In the genomic region with DNA sequence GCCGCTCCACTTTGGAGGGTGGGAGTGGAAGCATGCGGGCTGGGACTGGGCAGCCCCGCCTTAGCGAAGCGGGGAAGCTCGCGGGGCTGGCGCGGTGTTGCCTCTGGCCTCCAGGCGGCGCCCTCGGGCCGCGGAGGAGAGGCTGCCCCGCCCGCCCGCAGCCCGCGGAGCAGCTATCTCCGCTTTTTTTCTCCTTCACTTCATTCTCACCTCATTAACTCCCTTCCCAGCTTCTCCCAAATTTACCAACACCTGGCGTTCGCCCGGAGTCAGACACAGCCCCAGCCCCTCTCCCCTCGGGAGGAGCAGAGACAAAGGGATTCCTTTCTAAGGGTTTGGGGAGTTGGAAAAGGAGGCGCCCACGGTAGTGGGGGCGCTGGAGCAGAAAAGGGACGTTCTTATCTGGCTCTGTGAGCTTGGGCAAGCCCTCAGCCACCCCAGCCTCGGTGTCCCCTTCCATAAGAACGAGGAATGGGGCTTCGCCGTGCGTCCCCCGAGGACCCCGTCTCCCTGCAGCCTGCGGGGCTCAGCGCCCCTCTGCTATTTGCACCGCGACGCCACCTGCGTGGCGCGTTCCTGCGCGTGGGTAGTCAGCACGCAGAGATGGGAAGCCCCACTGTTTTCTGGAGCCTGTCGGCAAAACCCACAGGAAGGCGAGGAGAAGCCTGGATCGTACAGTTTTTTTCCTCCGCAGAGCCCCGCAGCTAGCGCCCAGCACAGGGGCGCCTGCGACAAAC, we compare ENCODE assay signal across 8 cellular contexts. TPM values are rescaled to one million over a fixed set of nuclear protein-coding genes. Genes with fewer than 3 reads are reported as not detected.
DNase-seq lines count a peak whose midpoint lies in the region; ATAC-seq and TF ChIP-seq lines count a peak whose summit lies in the region.

No MANE protein-coding gene starts in this region.

- H3K4me1 Mint-ChIP-seq in CD4-positive, alpha-beta T cell (ENCODE audit: low read depth), result peaks cover 21% of the 10 kb centered on the region
- peaks cover 15% of the 10 kb centered on the region for H3K4me1 Mint-ChIP-seq in T-helper 17 cell

- intact Hi-C loops in CD4-positive, alpha-beta T cell (cut with DNase I, micrococcal nuclease), result loop anchor here (1.0 to 10.0 kb wide), 9 partner anchors 27 to 474 kb away; a partner anchor contains a TSS
- intact Hi-C loops in vagina (cut with DNase I), result loop anchor here (1.0 kb wide), 1 partner anchor 113 kb away; no protein-coding TSS in a partner anchor

- TF ChIP-seq CTCF in CD4-positive, alpha-beta T cell (IDR thresholded peaks at IDR 0.05), result peak; percentile 96
- peak; percentile 91 to 94 (median 94) for TF ChIP-seq CTCF in vagina (IDR thresholded peaks at IDR 0.05)

- no peak for TF ChIP-seq POLR2A in vagina (IDR thresholded peaks at IDR 0.05)

- peaks cover 77% of the 10 kb centered on the region for H3K27me3 ChIP-seq in CD4-positive, alpha-beta T cell (ENCODE audit: control insufficient read depth, insufficient read depth, low read length)
- H3K27me3 ChIP-seq in vagina, result no peaks in the 10 kb centered on the region

- POLR2A ChIA-PET in CD4-positive, alpha-beta T cell (lab: Charles Lee), result interaction anchor here (0.8 to 4.6 kb wide), 7 partner anchors 25 to 236 kb away, joined by 3 to 52 read pairs (median 6); a partner anchor contains a TSS

- H3K27me3 Mint-ChIP-seq in CD4-positive, alpha-beta T cell, result peaks cover 59% of the 10 kb centered on the region
- H3K27me3 Mint-ChIP-seq in T-helper 17 cell, result peaks cover 45% of the 10 kb centered on the region

- H3K36me3 Mint-ChIP-seq in CD4-positive, alpha-beta T cell (ENCODE audit: low read depth), result no peaks in the 10 kb centered on the region
- H3K36me3 Mint-ChIP-seq in T-helper 17 cell (ENCODE audit: low read depth), result peaks cover 2% of the 10 kb centered on the region

- H3K9me3 ChIP-seq in CD4-positive, alpha-beta T cell (ENCODE audit: control insufficient read depth, low read length), result no peaks in the 10 kb centered on the region
- H3K9me3 ChIP-seq in T-helper 17 cell (ENCODE audit: control insufficient read depth, low read length, poor library complexity, severe bottlenecking) (no peaks in the 10 kb centered on the region), vagina (no peaks in the 10 kb centered on the region)

- H3K36me3 ChIP-seq in vagina, result no peaks in the 10 kb centered on the region

- H3K4me3 ChIP-seq in vagina, result peak overlapping the region; percentile 56 to 60

- no peak overlapping the region for H3K27ac Mint-ChIP-seq in CD4-positive, alpha-beta T cell
- peak overlapping the region; percentile 70 for H3K27ac Mint-ChIP-seq in T-helper 17 cell

- CTCF ChIA-PET in CD4-positive, alpha-beta T cell (lab: Charles Lee), result interaction anchor here (0.6 to 5.1 kb wide), 32 partner anchors 9 to 592 kb away, joined by 3 to 86 read pairs (median 4); no protein-coding TSS in a partner anchor

- peak; percentile 78 for ATAC-seq in CD4-positive, alpha-beta T cell (ENCODE audit: poor library complexity)
- ATAC-seq in GM21786 (IDR thresholded peaks at IDR 0.05; ENCODE audit: unreplicated experiment) (peak; percentile 50), T-helper 17 cell (peak; percentile 82)

- H3K9me3 Mint-ChIP-seq in CD4-positive, alpha-beta T cell, result no peaks in the 10 kb centered on the region

- DNase-seq in CD4-positive, alpha-beta T cell, result peak; percentile 56 to 83 (median 70)
- DNase-seq in NCI-H146 treated with DMSO at 0.1 percent for 48 hours (lab: John Stamatoyannopoulos, UW; ENCODE audit: unreplicated experiment), result peak; percentile 62
- DNase-seq in T-helper 17 cell, result peak; percentile 70 to 81 (median 72)
- peak in 43 of 58 donors; percentile 6 to 71 (median 37) for DNase-seq in anterior cingulate cortex (lab: John Stamatoyannopoulos, UW)
- peak; percentile 91 for DNase-seq in hepatic stellate cell (ENCODE audit: low spot score)
- DNase-seq in renal cortical epithelial cell (ENCODE audit: low read depth), result peak; percentile 22
- DNase-seq in vagina (ENCODE audit: extremely low spot score in 2 of 2), result no peak

- H3K4me1 ChIP-seq in vagina, result peaks cover 51% of the 10 kb centered on the region

- no peak overlapping the region for H3K27ac ChIP-seq in CD4-positive, alpha-beta T cell (ENCODE audit: low read depth, low read length)
- no peak overlapping the region for H3K27ac ChIP-seq in vagina

- H3K4me3 Mint-ChIP-seq in CD4-positive, alpha-beta T cell, result peak overlapping the region; percentile 86
- peak overlapping the region; percentile 90 for H3K4me3 Mint-ChIP-seq in T-helper 17 cell

RNA-seq across cellular contexts. Expression of a gene that starts 1.5 kb away (rescaled TPM):
- 1 to 10 TPM in 1 of 2 experiments, under 1 TPM in 1; 0.30 to 1.2 TPM for total RNA-seq in CD4-positive, alpha-beta T cell
- total RNA-seq in T-helper 17 cell, result 1 to 10 TPM in 1 of 2 donors, under 1 TPM in 1; 0.57 to 2.1 TPM
- total RNA-seq in renal cortical epithelial cell, result not detected in 2 replicates
- total RNA-seq in vagina, result 6.9 TPM

Comparison
In these comparisons a context has a peak if more than half of its experiments do, and no peak if none do; other contexts are left out.
1. DNase-seq: peak in CD4-positive, alpha-beta T cell (10 of 10), NCI-H146 treated with DMSO at 0.1 percent for 48 hours (single experiment), T-helper 17 cell (3 of 3), anterior cingulate cortex (43 of 58), hepatic stellate cell (single experiment) and renal cortical epithelial cell (single experiment); none in vagina (0 of 2).
2. Peak in every context shown above with its lines, with median percentiles within 50 percentile points of each other: ATAC-seq.